ENCODE assay signal across 12 cellular contexts in the genomic region with DNA sequence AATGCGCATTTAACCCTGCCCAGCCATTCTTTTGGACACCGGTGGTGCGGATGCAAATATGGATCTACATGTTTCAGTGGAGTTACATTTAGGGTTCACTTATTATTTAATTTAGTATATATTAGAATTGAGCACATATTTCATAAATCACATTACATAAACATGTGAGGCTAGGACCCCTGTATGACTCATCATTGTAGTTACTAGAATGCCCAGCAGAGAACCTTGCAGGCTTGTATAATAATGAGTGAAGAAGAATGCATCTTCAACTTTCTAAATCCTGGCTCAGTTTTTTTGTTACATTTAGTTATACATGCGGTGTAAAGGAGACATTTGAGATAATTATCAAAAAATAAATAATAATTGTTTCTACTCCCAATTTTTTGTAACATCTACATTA.
DNase-seq lines count a peak whose midpoint lies in the region; ATAC-seq, FAIRE-seq and TF ChIP-seq lines count a peak whose summit lies in the region.
"Had no signal": no experiment of that assay in that cellular context is flagged by ENCODE, and none has a peak within 500 bp of the region (broad histone marks: within the 10 kb centered on the region; RNA-seq: fewer than 3 reads in every experiment).

No MANE protein-coding gene starts in this region.

- peak; percentile 62 to 74; a peak in 5 of 6 replicates for ATAC-seq in A549

- no peaks in the 10 kb centered on the region for H3K9me2 ChIP-seq in hepatocyte (replicated peaks; ENCODE audit: insufficient read depth)

- DNase-seq in A549 (ENCODE audit: low read depth in 1 of 2, low spot score in 1 of 2) (peak; percentile 28 to 72), HFFc6 (peak; percentile 66), brain microvascular endothelial cell (peak; percentile 81), hepatocyte (ENCODE audit: low spot score) (peak; percentile 13), GM19240 (ENCODE audit: insufficient read length, low spot score) (no peak), T1000 (lab: John Stamatoyannopoulos, UW) (no peak), NCI-H446 treated with DMSO at 0.1 percent for 48 hours (lab: John Stamatoyannopoulos, UW) (no peak)
- DNase-seq in activated T-cell treated with anti-CD3 and anti-CD28 coated beads, Interleukin-2, amount 50 U/mL, for 48 hours = no peak
- DNase-seq: activated CD8-positive, alpha-beta memory T cell treated with anti-CD3 and anti-CD28 coated beads for 24 hours; activated naive CD8-positive, alpha-beta T cell treated with anti-CD3 and anti-CD28 coated beads, Interleukin-2, amount 10 ng/mL, durations not matched to agents 7 days and 5 days; effector CD8-positive, alpha-beta T cell had no signal

- H3K9me3 Mint-ChIP-seq in HFFc6 = peaks cover 13% of the 10 kb centered on the region
- H3K9me3 Mint-ChIP-seq: activated naive CD8-positive, alpha-beta T cell treated with anti-CD3 and anti-CD28 coated beads, Interleukin-2, amount 10 ng/mL, durations not matched to agents 7 days and 5 days had no signal

- POLR2A ChIA-PET in A549 (lab: Yijun Ruan, JAX) = interaction anchor here (1.0 to 1.3 kb wide), 2 partner anchors 27 to 115 kb away, joined by 5 read pairs; no protein-coding TSS in a partner anchor

- H3K4me3 Mint-ChIP-seq in HFFc6 = peak overlapping the region; percentile 29; the same call in 1 of the 2 replicates
- H3K4me3 Mint-ChIP-seq: activated naive CD8-positive, alpha-beta T cell treated with anti-CD3 and anti-CD28 coated beads, Interleukin-2, amount 10 ng/mL, durations not matched to agents 7 days and 5 days had no signal

- H3K27ac ChIP-seq in A549 = peak overlapping the region; percentile 89
- peak overlapping the region; percentile 91 for H3K27ac ChIP-seq in brain microvascular endothelial cell
- peak overlapping the region; percentile 27 for H3K27ac ChIP-seq in hepatocyte

- no peaks in the 10 kb centered on the region for H3K36me3 ChIP-seq in brain microvascular endothelial cell (replicated peaks)
- H3K36me3 ChIP-seq in hepatocyte (replicated peaks; ENCODE audit: insufficient read depth, low read depth) = no peaks in the 10 kb centered on the region

- CTCF ChIA-PET in A549 (lab: Yijun Ruan, JAX) = no interaction called here

- no peak; the same call in 2 of the 3 replicates for TF ChIP-seq CTCF in A549 (IDR thresholded peaks at IDR 0.05)
- peak; percentile 59 for TF ChIP-seq CTCF in HFFc6 (IDR thresholded peaks at IDR 0.05)
- peak; percentile 25 for TF ChIP-seq CTCF in brain microvascular endothelial cell (IDR thresholded peaks at IDR 0.05; ENCODE audit: low read depth, low read length, missing control alignments)
- TF ChIP-seq CTCF in hepatocyte (IDR thresholded peaks at IDR 0.05; ENCODE audit: poor library complexity) = no peak

- H3K79me2 ChIP-seq in hepatocyte = no peaks in the 10 kb centered on the region

- peaks cover 67% of the 10 kb centered on the region for H3K4me1 Mint-ChIP-seq in HFFc6 (ENCODE audit: low read depth)
- H3K4me1 Mint-ChIP-seq: activated naive CD8-positive, alpha-beta T cell treated with anti-CD3 and anti-CD28 coated beads, Interleukin-2, amount 10 ng/mL, durations not matched to agents 7 days and 5 days had no signal

- no peak; a peak in 1 of 5 replicates for TF ChIP-seq RAD21 in A549 (conservative IDR thresholded peaks at IDR 0.05 in 1 of 2, IDR thresholded peaks at IDR 0.05 in 1 of 2)

- H3K4me2 ChIP-seq in A549 (peak overlapping the region; percentile 71), hepatocyte (no peak overlapping the region)

- TF ChIP-seq EP300 in A549 (IDR thresholded peaks at IDR 0.05) = no peak

- 73% methylated on average over 4 of the region's 4 CpGs for WGBS in A549 (ENCODE audit: missing lambda C conversion rate)
- 93% methylated on average over 4 of the region's 4 CpGs for WGBS in hepatocyte (ENCODE audit: low lambda C conversion rate, missing lambda C conversion rate)

- H3K9me3 ChIP-seq in A549 (peaks cover 58% of the 10 kb centered on the region), hepatocyte (ENCODE audit: low read depth) (no peaks in the 10 kb centered on the region)

- no peak for TF ChIP-seq POLR2A in A549 (IDR thresholded peaks at IDR 0.05; ENCODE audit: low read length)

- in situ Hi-C loops in brain microvascular endothelial cell (cut with HindIII; ENCODE audit: low pct_ligation_motif_present, low sequenced_read_pairs) = no loop called here

- H3K4me3 ChIP-seq in A549 (no peak overlapping the region), brain microvascular endothelial cell (ENCODE audit: low read depth, low read length) (no peak overlapping the region), hepatocyte (no peak overlapping the region)
- H3K4me3 ChIP-seq: skin epidermis had no signal

- H3K36me3 Mint-ChIP-seq in HFFc6 (ENCODE audit: low read depth) = peaks cover 14% of the 10 kb centered on the region
- H3K36me3 Mint-ChIP-seq: activated naive CD8-positive, alpha-beta T cell treated with anti-CD3 and anti-CD28 coated beads, Interleukin-2, amount 10 ng/mL, durations not matched to agents 7 days and 5 days had no signal

- H2AFZ ChIP-seq in hepatocyte = no peak overlapping the region

- H3K4me1 ChIP-seq in A549 (peaks cover 25% of the 10 kb centered on the region), hepatocyte (ENCODE audit: insufficient read depth) (peaks cover 6% of the 10 kb centered on the region)

- H3K27me3 Mint-ChIP-seq in HFFc6 (ENCODE audit: insufficient read depth) = peaks cover 1% of the 10 kb centered on the region
- H3K27me3 Mint-ChIP-seq: activated naive CD8-positive, alpha-beta T cell treated with anti-CD3 and anti-CD28 coated beads, Interleukin-2, amount 10 ng/mL, durations not matched to agents 7 days and 5 days had no signal

- FAIRE-seq in A549 (lab: Jason Lieb, UNC) = no peak

- H3K27ac Mint-ChIP-seq in HFFc6 = peak overlapping the region; percentile 83
- H3K27ac Mint-ChIP-seq: activated naive CD8-positive, alpha-beta T cell treated with anti-CD3 and anti-CD28 coated beads, Interleukin-2, amount 10 ng/mL, durations not matched to agents 7 days and 5 days had no signal

- H4K20me1 ChIP-seq in hepatocyte (ENCODE audit: insufficient read depth, poor library complexity, severe bottlenecking) = no peaks in the 10 kb centered on the region

- H3K27me3 ChIP-seq in brain microvascular endothelial cell (replicated peaks) (no peaks in the 10 kb centered on the region), hepatocyte (no peaks in the 10 kb centered on the region)

TF ChIP-seq in A549, 52 proteins besides CTCF, POLR2A, EP300 and RAD21:
- TF ChIP-seq, protein P1, sequence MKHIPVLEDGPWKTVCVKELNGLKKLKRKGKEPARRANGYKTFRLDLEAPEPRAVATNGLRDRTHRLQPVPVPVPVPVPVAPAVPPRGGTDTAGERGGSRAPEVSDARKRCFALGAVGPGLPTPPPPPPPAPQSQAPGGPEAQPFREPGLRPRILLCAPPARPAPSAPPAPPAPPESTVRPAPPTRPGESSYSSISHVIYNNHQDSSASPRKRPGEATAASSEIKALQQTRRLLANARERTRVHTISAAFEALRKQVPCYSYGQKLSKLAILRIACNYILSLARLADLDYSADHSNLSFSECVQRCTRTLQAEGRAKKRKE (CRISPR knock-in tag; IDR thresholded peaks at IDR 0.05; ENCODE audit: low read depth) = no peak
- TF ChIP-seq JUNB (IDR thresholded peaks at IDR 0.05) = no peak
- no peak for TF ChIP-seq HOXB5 (CRISPR knock-in tag; IDR thresholded peaks at IDR 0.05)
- no peak for TF ChIP-seq FOSB (CRISPR knock-in tag; IDR thresholded peaks at IDR 0.05)
- no peak for TF ChIP-seq PHF8 (IDR thresholded peaks at IDR 0.05; ENCODE audit: borderline replicate concordance, low read depth)
- TF ChIP-seq CBX2 (IDR thresholded peaks at IDR 0.05; ENCODE audit: borderline replicate concordance, low read depth) = no peak
- TF ChIP-seq NR3C1 (IDR thresholded peaks at IDR 0.05) = no peak
- no peak for TF ChIP-seq BHLHE40 (IDR thresholded peaks at IDR 0.05; ENCODE audit: low read depth, low read length)
- no peak for TF ChIP-seq SREBF2 (IDR thresholded peaks at IDR 0.05)
- no peak for TF ChIP-seq ESRRA (IDR thresholded peaks at IDR 0.05; ENCODE audit: borderline replicate concordance, low read length)
- TF ChIP-seq HDAC2 (IDR thresholded peaks at IDR 0.05) = no peak
- TF ChIP-seq, protein P2, sequence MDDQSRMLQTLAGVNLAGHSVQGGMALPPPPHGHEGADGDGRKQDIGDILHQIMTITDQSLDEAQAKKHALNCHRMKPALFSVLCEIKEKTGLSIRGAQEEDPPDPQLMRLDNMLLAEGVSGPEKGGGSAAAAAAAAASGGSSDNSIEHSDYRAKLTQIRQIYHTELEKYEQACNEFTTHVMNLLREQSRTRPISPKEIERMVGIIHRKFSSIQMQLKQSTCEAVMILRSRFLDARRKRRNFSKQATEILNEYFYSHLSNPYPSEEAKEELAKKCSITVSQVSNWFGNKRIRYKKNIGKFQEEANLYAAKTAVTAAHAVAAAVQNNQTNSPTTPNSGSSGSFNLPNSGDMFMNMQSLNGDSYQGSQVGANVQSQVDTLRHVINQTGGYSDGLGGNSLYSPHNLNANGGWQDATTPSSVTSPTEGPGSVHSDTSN (IDR thresholded peaks at IDR 0.05) = no peak
- TF ChIP-seq, protein P3, sequence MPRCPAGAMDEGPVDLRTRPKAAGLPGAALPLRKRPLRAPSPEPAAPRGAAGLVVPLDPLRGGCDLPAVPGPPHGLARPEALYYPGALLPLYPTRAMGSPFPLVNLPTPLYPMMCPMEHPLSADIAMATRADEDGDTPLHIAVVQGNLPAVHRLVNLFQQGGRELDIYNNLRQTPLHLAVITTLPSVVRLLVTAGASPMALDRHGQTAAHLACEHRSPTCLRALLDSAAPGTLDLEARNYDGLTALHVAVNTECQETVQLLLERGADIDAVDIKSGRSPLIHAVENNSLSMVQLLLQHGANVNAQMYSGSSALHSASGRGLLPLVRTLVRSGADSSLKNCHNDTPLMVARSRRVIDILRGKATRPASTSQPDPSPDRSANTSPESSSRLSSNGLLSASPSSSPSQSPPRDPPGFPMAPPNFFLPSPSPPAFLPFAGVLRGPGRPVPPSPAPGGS (IDR thresholded peaks at IDR 0.05) = no peak

Comparison
In these comparisons a context has a peak if more than half of its experiments do, and no peak if none do; other contexts are left out.
1. DNase-seq: peak in A549 (2 of 2), HFFc6 (single experiment), brain microvascular endothelial cell (single experiment) and hepatocyte (single experiment); none in activated T-cell treated with anti-CD3 and anti-CD28 coated beads, Interleukin-2, amount 50 U/mL, for 48 hours (0 of 2), GM19240 (single experiment), T1000 (single experiment) and NCI-H446 treated with DMSO at 0.1 percent for 48 hours (single experiment).
2. H3K27ac ChIP-seq: peak in every context shown above with its lines; median percentile 91 in brain microvascular endothelial cell; 89 in A549; 27 in hepatocyte.
3. CTCF ChIP-seq: peak in HFFc6 (single experiment) and brain microvascular endothelial cell (single experiment); none in A549 (single experiment) and hepatocyte (single experiment).